Comparison of ENCODE assay signal across 8 cellular contexts in genomic region chr12:67649165-67650126, GRCh38. TPM values are rescaled to one million over a fixed set of nuclear protein-coding genes. Genes with fewer than 3 reads are reported as not detected.
A peak's percentile ranks its signal among the peaks of the same experiment; 100 is the strongest.
DNase-seq lines count a peak whose midpoint lies in the region; ATAC-seq, FAIRE-seq and TF ChIP-seq lines count a peak whose summit lies in the region.

No MANE protein-coding gene starts in this region.

- H3K36me3 ChIP-seq in BJ (ENCODE audit: control insufficient read depth, insufficient read depth, low read length) (no peaks in the 10 kb centered on the region), lower lobe of right lung (no peaks in the 10 kb centered on the region)

- no peaks in the 10 kb centered on the region for H3K9me3 Mint-ChIP-seq in stimulated activated effector memory CD8-positive, alpha-beta T cell treated with anti-CD3 and anti-CD28 coated beads, Interleukin-12 subunit alpha, Interleukin-12 subunit beta, amount 100 ng/mL, for 72 hours

- H3K27me3 ChIP-seq in BJ (ENCODE audit: control insufficient read depth, insufficient read depth, low read length) (no peaks in the 10 kb centered on the region), lower lobe of right lung (ENCODE audit: low read depth) (no peaks in the 10 kb centered on the region)

- no peak for TF ChIP-seq CTCF in BJ (IDR thresholded peaks at IDR 0.05; ENCODE audit: insufficient read depth, low read depth, low read length)
- no peak for TF ChIP-seq CTCF in VCaP (conservative IDR thresholded peaks at IDR 0.05)
- no peak for TF ChIP-seq CTCF in choroid plexus epithelial cell (conservative IDR thresholded peaks at IDR 0.05; ENCODE audit: low read depth, low read length)
- TF ChIP-seq CTCF in lower lobe of right lung (IDR thresholded peaks at IDR 0.05), result no peak

- H3K9me3 ChIP-seq in lower lobe of right lung, result no peaks in the 10 kb centered on the region

- peak; percentile 23 for ATAC-seq in HG03342 (IDR thresholded peaks at IDR 0.05; ENCODE audit: unreplicated experiment)
- peak; percentile 54 to 61 for ATAC-seq in lower lobe of right lung
- peak; percentile 53 for ATAC-seq in stimulated activated effector memory CD8-positive, alpha-beta T cell treated with anti-CD3 and anti-CD28 coated beads, Interleukin-12 subunit alpha, Interleukin-12 subunit beta, amount 100 ng/mL, for 72 hours

- DNase-seq in BJ (ENCODE audit: low read depth), result no peak
- peak; percentile 28 for DNase-seq in GM19239 (ENCODE audit: insufficient read length, low spot score)
- no peak for DNase-seq in choroid plexus epithelial cell (ENCODE audit: low read depth)
- DNase-seq in lower lobe of right lung, result peak; percentile 64
- peak; percentile 25 to 75 for DNase-seq in stimulated activated effector memory CD8-positive, alpha-beta T cell treated with anti-CD3 and anti-CD28 coated beads, Interleukin-12 subunit alpha, Interleukin-12 subunit beta, amount 100 ng/mL, for 72 hours (ENCODE audit: low spot score in 2 of 2)
- no peak for DNase-seq in NCI-H2171 treated with DMSO at 0.1 percent for 48 hours (lab: John Stamatoyannopoulos, UW)

- FAIRE-seq in GM19239 (lab: Jason Lieb, UNC), result no peak

- peak overlapping the region; percentile 93 for H3K27ac Mint-ChIP-seq in stimulated activated effector memory CD8-positive, alpha-beta T cell treated with anti-CD3 and anti-CD28 coated beads, Interleukin-12 subunit alpha, Interleukin-12 subunit beta, amount 100 ng/mL, for 72 hours

- peaks cover 34% of the 10 kb centered on the region for H3K4me1 ChIP-seq in lower lobe of right lung

- CTCF ChIA-PET in BJ (lab: Yijun Ruan, JAX), result interaction anchor here (0.6 to 1.7 kb wide), 6 partner anchors 9 to 298 kb away, joined by 3 to 4 read pairs (median 4); no protein-coding TSS in a partner anchor

- H3K36me3 Mint-ChIP-seq in stimulated activated effector memory CD8-positive, alpha-beta T cell treated with anti-CD3 and anti-CD28 coated beads, Interleukin-12 subunit alpha, Interleukin-12 subunit beta, amount 100 ng/mL, for 72 hours, result peaks cover 28% of the 10 kb centered on the region

- POLR2A ChIA-PET in BJ (lab: Charles Lee), result no interaction called here

- H3K4me3 ChIP-seq in BJ (ENCODE audit: low read depth, low read length) (peak overlapping the region; percentile 84), choroid plexus epithelial cell (ENCODE audit: low read depth, low read length) (peak overlapping the region; percentile 85), lower lobe of right lung (peak overlapping the region; percentile 92)

- H3K4me3 Mint-ChIP-seq in stimulated activated effector memory CD8-positive, alpha-beta T cell treated with anti-CD3 and anti-CD28 coated beads, Interleukin-12 subunit alpha, Interleukin-12 subunit beta, amount 100 ng/mL, for 72 hours, result peak overlapping the region; percentile 100

- H3K4me1 Mint-ChIP-seq in stimulated activated effector memory CD8-positive, alpha-beta T cell treated with anti-CD3 and anti-CD28 coated beads, Interleukin-12 subunit alpha, Interleukin-12 subunit beta, amount 100 ng/mL, for 72 hours, result peaks cover 44% of the 10 kb centered on the region

- intact Hi-C loops in lower lobe of right lung (cut with DNase I), result no loop called here

- H3K27ac ChIP-seq in VCaP, result peak overlapping the region; percentile 92
- peak overlapping the region; percentile 95 for H3K27ac ChIP-seq in lower lobe of right lung

RNA-seq across cellular contexts. Expression of gene DYRK2, which starts 0.9 kb away (rescaled TPM):
- 33.0 and 38.4 TPM in 2 replicates for polyA plus RNA-seq in BJ (2011; rRNA removed)
- polyA minus RNA-seq in BJ (2011; rRNA and poly(A)+ RNA removed), result 59.9 and 69.2 TPM in 2 replicates
- total RNA-seq in lower lobe of right lung, result 17.6 TPM

Comparison
In these comparisons a context has a peak if more than half of its experiments do, and no peak if none do; other contexts are left out.
1. DNase-seq: peak in GM19239 (single experiment), lower lobe of right lung (single experiment) and stimulated activated effector memory CD8-positive, alpha-beta T cell treated with anti-CD3 and anti-CD28 coated beads, Interleukin-12 subunit alpha, Interleukin-12 subunit beta, amount 100 ng/mL, for 72 hours (2 of 2); none in BJ (single experiment), choroid plexus epithelial cell (single experiment) and NCI-H2171 treated with DMSO at 0.1 percent for 48 hours (single experiment).
2. Peak in every context shown above with its lines, with median percentiles within 50 percentile points of each other: H3K4me3 ChIP-seq and ATAC-seq.